ENCODE assay signal across 1 cellular context in the genomic region with DNA sequence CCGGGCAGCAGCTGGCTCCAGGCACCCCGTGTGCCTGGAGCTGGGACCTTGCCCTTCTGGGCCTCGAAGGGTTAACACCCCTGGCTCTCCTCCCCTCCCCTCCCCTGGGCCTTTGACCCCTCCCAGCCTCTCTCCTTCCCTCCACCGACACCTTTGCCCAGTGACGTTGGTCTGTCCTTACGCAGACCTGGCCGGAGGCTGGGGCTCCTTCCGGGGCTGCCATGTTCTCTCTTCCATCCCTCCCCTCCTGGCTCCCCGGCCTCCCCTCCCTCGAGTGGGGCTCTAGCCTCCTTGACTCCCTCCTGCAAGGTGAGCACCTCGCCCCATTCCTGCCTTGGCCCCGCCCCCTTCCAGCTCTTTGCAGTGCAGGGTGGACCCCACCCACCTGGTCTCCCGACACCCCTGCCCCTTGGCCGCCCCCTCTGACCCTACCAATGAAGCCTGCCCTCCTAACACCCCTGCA.
TF ChIP-seq lines count a peak whose summit lies in the region.

A gene (plus strand): TSS at position 161 of the 463 bp plus-strand sequence. CDS start 61 bp downstream, at position 222.

TF ChIP-seq in HCT116, 20 proteins besides CTCF, POLR2A, EP300 and RAD21 (continued from another document):
- TF ChIP-seq, protein P1, sequence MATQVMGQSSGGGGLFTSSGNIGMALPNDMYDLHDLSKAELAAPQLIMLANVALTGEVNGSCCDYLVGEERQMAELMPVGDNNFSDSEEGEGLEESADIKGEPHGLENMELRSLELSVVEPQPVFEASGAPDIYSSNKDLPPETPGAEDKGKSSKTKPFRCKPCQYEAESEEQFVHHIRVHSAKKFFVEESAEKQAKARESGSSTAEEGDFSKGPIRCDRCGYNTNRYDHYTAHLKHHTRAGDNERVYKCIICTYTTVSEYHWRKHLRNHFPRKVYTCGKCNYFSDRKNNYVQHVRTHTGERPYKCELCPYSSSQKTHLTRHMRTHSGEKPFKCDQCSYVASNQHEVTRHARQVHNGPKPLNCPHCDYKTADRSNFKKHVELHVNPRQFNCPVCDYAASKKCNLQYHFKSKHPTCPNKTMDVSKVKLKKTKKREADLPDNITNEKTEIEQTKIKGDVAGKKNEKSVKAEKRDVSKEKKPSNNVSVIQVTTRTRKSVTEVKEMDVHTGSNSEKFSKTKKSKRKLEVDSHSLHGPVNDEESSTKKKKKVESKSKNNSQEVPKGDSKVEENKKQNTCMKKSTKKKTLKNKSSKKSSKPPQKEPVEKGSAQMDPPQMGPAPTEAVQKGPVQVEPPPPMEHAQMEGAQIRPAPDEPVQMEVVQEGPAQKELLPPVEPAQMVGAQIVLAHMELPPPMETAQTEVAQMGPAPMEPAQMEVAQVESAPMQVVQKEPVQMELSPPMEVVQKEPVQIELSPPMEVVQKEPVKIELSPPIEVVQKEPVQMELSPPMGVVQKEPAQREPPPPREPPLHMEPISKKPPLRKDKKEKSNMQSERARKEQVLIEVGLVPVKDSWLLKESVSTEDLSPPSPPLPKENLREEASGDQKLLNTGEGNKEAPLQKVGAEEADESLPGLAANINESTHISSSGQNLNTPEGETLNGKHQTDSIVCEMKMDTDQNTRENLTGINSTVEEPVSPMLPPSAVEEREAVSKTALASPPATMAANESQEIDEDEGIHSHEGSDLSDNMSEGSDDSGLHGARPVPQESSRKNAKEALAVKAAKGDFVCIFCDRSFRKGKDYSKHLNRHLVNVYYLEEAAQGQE (IDR thresholded peaks at IDR 0.05; ENCODE audit: low read depth) = no peak
- TF ChIP-seq EGR1 (IDR thresholded peaks at IDR 0.05; ENCODE audit: low read depth) (no peak), CEBPB (IDR thresholded peaks at IDR 0.05; ENCODE audit: low read depth) (no peak), TCF7L2 (IDR thresholded peaks at IDR 0.05; ENCODE audit: borderline replicate concordance, extremely low read depth, insufficient read depth, insufficient read length) (no peak), SIN3A (IDR thresholded peaks at IDR 0.05; ENCODE audit: low read depth) (no peak), ELF1 (IDR thresholded peaks at IDR 0.05; ENCODE audit: borderline replicate concordance, low read depth) (no peak), JUND (IDR thresholded peaks at IDR 0.05) (no peak)
- TF ChIP-seq, protein P2, sequence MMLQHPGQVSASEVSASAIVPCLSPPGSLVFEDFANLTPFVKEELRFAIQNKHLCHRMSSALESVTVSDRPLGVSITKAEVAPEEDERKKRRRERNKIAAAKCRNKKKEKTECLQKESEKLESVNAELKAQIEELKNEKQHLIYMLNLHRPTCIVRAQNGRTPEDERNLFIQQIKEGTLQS (IDR thresholded peaks at IDR 0.05) = no peak
- TF ChIP-seq, protein P3, sequence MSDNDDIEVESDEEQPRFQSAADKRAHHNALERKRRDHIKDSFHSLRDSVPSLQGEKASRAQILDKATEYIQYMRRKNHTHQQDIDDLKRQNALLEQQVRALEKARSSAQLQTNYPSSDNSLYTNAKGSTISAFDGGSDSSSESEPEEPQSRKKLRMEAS (IDR thresholded peaks at IDR 0.05) = no peak
